Comparison of ENCODE assay signal across 1 cellular context in genomic region chr1:24507423-24507804, GRCh38.
A peak's percentile ranks its signal among the peaks of the same experiment; 100 is the strongest.
TF ChIP-seq lines count a peak whose summit lies in the region.

No MANE protein-coding gene starts in this region.

TF ChIP-seq in K562, 482 proteins besides CTCF, POLR2A, EP300 and RAD21:
- TF ChIP-seq ARID1B (IDR thresholded peaks at IDR 0.05) (0 out of 2 replicates have a peak, but pooled peaks have one; percentile 17), ETV1 (tag; conservative IDR thresholded peaks at IDR 0.05; ENCODE audit: low read depth) (peak; percentile 85), NFE2 (IDR thresholded peaks at IDR 0.05; ENCODE audit: low read depth) (peak; percentile 73), CTBP1 (IDR thresholded peaks at IDR 0.05; ENCODE audit: borderline replicate concordance) (peak; percentile 21; the same call in 1 of the 2 replicates), PKNOX1 (IDR thresholded peaks at IDR 0.05) (0 out of 2 replicates have a peak, but pooled peaks have one; percentile 50), SMARCE1 (IDR thresholded peaks at IDR 0.05) (no peak), RNF2 (IDR thresholded peaks at IDR 0.05) (0 out of 2 replicates have a peak, but pooled peaks have one; percentile 12), CBX8 (IDR thresholded peaks at IDR 0.05; ENCODE audit: borderline replicate concordance, extremely low read depth, low read depth, low read length, poor library complexity, severe bottlenecking) (no peak), MEIS2 (IDR thresholded peaks at IDR 0.05; ENCODE audit: partially characterized antibody) (peak; percentile 90), DPF2 (IDR thresholded peaks at IDR 0.05) (0 out of 2 replicates have a peak, but pooled peaks have one; percentile 20), ZNF23 (CRISPR knock-in tag; IDR thresholded peaks at IDR 0.05) (no peak), CBFA2T3 (IDR thresholded peaks at IDR 0.05) (peak; percentile 30; the same call in 1 of the 2 replicates), ELF1 (tag; IDR thresholded peaks at IDR 0.05) (peak; percentile 47), PHTF2 (CRISPR knock-in tag; IDR thresholded peaks at IDR 0.05) (no peak), PBX2 (CRISPR knock-in tag; IDR thresholded peaks at IDR 0.05; ENCODE audit: low read depth) (no peak), PBX2 (tag; conservative IDR thresholded peaks at IDR 0.05; ENCODE audit: low read depth) (peak; percentile 81), SOX6 (IDR thresholded peaks at IDR 0.05) (peak; percentile 38; the same call in 1 of the 2 replicates), RCOR1 (IDR thresholded peaks at IDR 0.05; ENCODE audit: borderline replicate concordance in 1 of 2, low read depth in 2 of 2, low read length in 2 of 2) (peak in 1 of 2 experiments; percentile 86; a peak in 2 of 4 replicates), ZBTB5 (IDR thresholded peaks at IDR 0.05) (no peak), ZNF766 (CRISPR knock-in tag; conservative IDR thresholded peaks at IDR 0.05) (0 out of 2 replicates have a peak, but pooled peaks have one; percentile 39)
